In the genomic region with DNA sequence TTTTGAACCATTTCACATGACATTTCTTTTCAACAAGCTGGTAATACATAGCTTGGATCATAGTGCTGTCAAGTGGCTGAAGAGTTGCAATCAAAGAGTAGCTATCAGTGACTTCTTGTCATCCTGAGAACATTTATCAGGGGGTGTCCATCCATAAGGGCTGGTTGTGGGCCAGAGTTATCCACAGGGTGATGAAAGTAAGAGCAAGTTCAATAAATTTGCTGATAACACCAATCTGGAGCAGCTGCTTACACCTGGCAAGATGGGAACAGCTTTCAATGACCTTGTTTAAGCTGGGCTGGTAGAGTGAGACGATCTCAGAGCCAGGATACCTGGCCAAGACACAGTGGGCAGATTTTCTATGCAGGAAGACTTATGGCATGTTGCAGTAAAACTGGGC, we compare ENCODE assay signal across 33 cellular contexts.
"Had no signal": no experiment of that assay in that cellular context is flagged by ENCODE, and none has a peak within 500 bp of the region (broad histone marks: within the 10 kb centered on the region; RNA-seq: fewer than 3 reads in every experiment).

No MANE protein-coding gene starts in this region.

- H3K4me1 Mint-ChIP-seq: activated B cell treated with CpG ODN at 0.5 μM for 24 hours; activated CD4-positive, alpha-beta T cell treated with anti-CD3 and anti-CD28 coated beads, Interleukin-2, amount 10 ng/mL, durations not matched to agents 24 days and 14 days; activated naive CD8-positive, alpha-beta T cell treated with anti-CD3 and anti-CD28 coated beads for 36 hours; activated T-helper 17 cell treated with anti-CD3 and anti-CD28 coated beads, Interleukin-2, amount 50 U/mL, for 72 hours had no signal

- H3K36me3 Mint-ChIP-seq: activated CD4-positive, alpha-beta memory T cell treated with anti-CD3 and anti-CD28 coated beads for 36 hours; activated naive CD8-positive, alpha-beta T cell treated with anti-CD3 and anti-CD28 coated beads for 36 hours had no signal

- H3K27ac Mint-ChIP-seq: activated B cell treated with CpG ODN at 0.5 μM for 24 hours; activated CD4-positive, alpha-beta memory T cell treated with anti-CD3 and anti-CD28 coated beads for 36 hours; activated CD4-positive, alpha-beta T cell treated with anti-CD3 and anti-CD28 coated beads, Interleukin-2, amount 10 ng/mL, durations not matched to agents 24 days and 14 days; activated CD8-positive, alpha-beta T cell treated with anti-CD3 and anti-CD28 coated beads for 36 hours; activated naive CD4-positive, alpha-beta T cell treated with anti-CD3 and anti-CD28 coated beads for 36 hours; activated naive CD4-positive, alpha-beta T cell treated with anti-CD3 and anti-CD28 coated beads, Interleukin-2, amount 50 U/mL, for 72 hours; activated naive CD8-positive, alpha-beta T cell treated with anti-CD3 and anti-CD28 coated beads for 36 hours; activated T-cell treated with anti-CD3 and anti-CD28 coated beads, Interleukin-2, amount 50 U/mL, for 72 hours; activated T-helper 1 cell treated with anti-CD3 and anti-CD28 coated beads, Interleukin-12 subunit alpha, Interleukin-12 subunit beta, Interleukin-2, Interleukin-4 antibody, amounts not matched to agents 30 ng/mL and 10 ng/mL and 1 ng/mL, durations not matched to agents 14 hours and 24 hours and 36 hours; activated T-helper 17 cell treated with anti-CD3 and anti-CD28 coated beads, Interleukin-2, amount 50 U/mL, for 72 hours; T-helper 2 cell treated with Interferon-gamma antibody and Interleukin-4, amounts not matched to agents 5 μg/mL and 100 μg/mL, for 36 hours had no signal

- ATAC-seq: activated CD8-positive, alpha-beta T cell treated with anti-CD3 and anti-CD28 coated beads for 36 hours; activated naive CD4-positive, alpha-beta T cell treated with anti-CD3 and anti-CD28 coated beads, Interleukin-2, amount 50 U/mL, for 72 hours; activated T-cell treated with anti-CD3 and anti-CD28 coated beads, Interleukin-2, amount 50 U/mL, for 4 hours; activated T-cell treated with anti-CD3 and anti-CD28 coated beads, Interleukin-2, amount 50 U/mL, for 72 hours; activated T-helper 17 cell treated with anti-CD3 and anti-CD28 coated beads, Interleukin-2, amount 50 U/mL, for 72 hours; body of pancreas had no signal

- H3K4me3 Mint-ChIP-seq: activated B cell treated with CpG ODN at 0.5 μM for 24 hours; activated CD4-positive, alpha-beta memory T cell treated with anti-CD3 and anti-CD28 coated beads for 36 hours; activated CD4-positive, alpha-beta T cell treated with anti-CD3 and anti-CD28 coated beads, Interleukin-2, amount 10 ng/mL, durations not matched to agents 24 days and 14 days; activated CD8-positive, alpha-beta T cell treated with anti-CD3 and anti-CD28 coated beads for 36 hours; activated naive CD4-positive, alpha-beta T cell treated with anti-CD3 and anti-CD28 coated beads for 36 hours; activated naive CD8-positive, alpha-beta T cell treated with anti-CD3 and anti-CD28 coated beads for 36 hours; activated T-cell treated with anti-CD3 and anti-CD28 coated beads, Interleukin-2, amount 50 U/mL, for 4 hours; activated T-cell treated with anti-CD3 and anti-CD28 coated beads, Interleukin-2, amount 50 U/mL, for 72 hours; activated T-helper 1 cell treated with anti-CD3 and anti-CD28 coated beads, Interleukin-12 subunit alpha, Interleukin-12 subunit beta, Interleukin-2, Interleukin-4 antibody, amounts not matched to agents 30 ng/mL and 10 ng/mL and 1 ng/mL, durations not matched to agents 14 hours and 24 hours and 36 hours; activated T-helper 17 cell treated with anti-CD3 and anti-CD28 coated beads, Interleukin-2, amount 50 U/mL, for 72 hours; T-helper 2 cell treated with Interferon-gamma antibody and Interleukin-4, amounts not matched to agents 5 μg/mL and 100 μg/mL, for 36 hours had no signal

- H3K27ac ChIP-seq: adrenal gland, body of pancreas, brain microvascular endothelial cell, breast epithelium, VCaP had no signal

- H3K9me3 ChIP-seq: adrenal gland, body of pancreas, breast epithelium had no signal

- H3K27me3 Mint-ChIP-seq: activated B cell treated with CpG ODN at 0.5 μM for 24 hours; activated CD4-positive, alpha-beta T cell treated with anti-CD3 and anti-CD28 coated beads, Interleukin-2, amount 10 ng/mL, durations not matched to agents 24 days and 14 days had no signal

- H3K9me3 Mint-ChIP-seq: activated B cell treated with CpG ODN at 0.5 μM for 24 hours; activated CD4-positive, alpha-beta memory T cell treated with anti-CD3 and anti-CD28 coated beads for 36 hours; activated CD4-positive, alpha-beta T cell treated with anti-CD3 and anti-CD28 coated beads, Interleukin-2, amount 10 ng/mL, durations not matched to agents 24 days and 14 days; activated CD8-positive, alpha-beta T cell treated with anti-CD3 and anti-CD28 coated beads for 36 hours; activated naive CD4-positive, alpha-beta T cell treated with anti-CD3 and anti-CD28 coated beads for 36 hours; activated naive CD8-positive, alpha-beta T cell treated with anti-CD3 and anti-CD28 coated beads for 36 hours; activated T-cell treated with anti-CD3 and anti-CD28 coated beads, Interleukin-2, amount 50 U/mL, for 4 hours; activated T-cell treated with anti-CD3 and anti-CD28 coated beads, Interleukin-2, amount 50 U/mL, for 72 hours; activated T-helper 1 cell treated with anti-CD3 and anti-CD28 coated beads, Interleukin-12 subunit alpha, Interleukin-12 subunit beta, Interleukin-2, Interleukin-4 antibody, amounts not matched to agents 30 ng/mL and 10 ng/mL and 1 ng/mL, durations not matched to agents 14 hours and 24 hours and 36 hours; activated T-helper 17 cell treated with anti-CD3 and anti-CD28 coated beads, Interleukin-2, amount 50 U/mL, for 72 hours; T-helper 2 cell treated with Interferon-gamma antibody and Interleukin-4, amounts not matched to agents 5 μg/mL and 100 μg/mL, for 36 hours had no signal

- H3K4me3 ChIP-seq: adrenal gland, body of pancreas, breast epithelium had no signal

- H3K27me3 ChIP-seq: adrenal gland, body of pancreas, brain microvascular endothelial cell, breast epithelium had no signal

- H3K36me3 ChIP-seq: adrenal gland, brain microvascular endothelial cell, breast epithelium had no signal

- DNase-seq: activated B cell treated with CpG ODN at 0.5 μM for 24 hours; activated CD4-positive, alpha-beta memory T cell treated with anti-CD3 and anti-CD28 coated beads for 36 hours; activated CD4-positive, alpha-beta T cell treated with anti-CD3 and anti-CD28 coated beads for 4 hours; activated CD4-positive, alpha-beta T cell treated with anti-CD3 and anti-CD28 coated beads, Interleukin-2, amount 10 ng/mL, durations not matched to agents 24 days and 14 days; activated CD4-positive, alpha-beta T cell treated with anti-CD3 and anti-CD28 coated beads, Interleukin-2, amount 50 U/mL, for 1 hour; activated CD4-positive, alpha-beta T cell treated with anti-CD3 and anti-CD28 coated beads, Interleukin-2, amount 50 U/mL, for 4 hours; activated CD4-positive, CD25-positive, alpha-beta regulatory T cell treated with anti-CD3 and anti-CD28 coated beads, Interleukin-2, amount 50 U/mL, for 72 hours; activated CD8-positive, alpha-beta memory T cell treated with anti-CD3 and anti-CD28 coated beads, Interleukin-2, amount 50 U/mL, for 4 hours; activated CD8-positive, alpha-beta T cell treated with anti-CD3 and anti-CD28 coated beads for 36 hours; activated effector memory CD4-positive, alpha-beta T cell treated with anti-CD3 and anti-CD28 coated beads, Interleukin-2, amount 50 U/mL, for 16 hours; activated gamma-delta T cell treated with Interleukin-2 at 50 U/mL for 16 hours; activated naive CD4-positive, alpha-beta T cell; activated naive CD4-positive, alpha-beta T cell treated with anti-CD3 and anti-CD28 coated beads for 36 hours; activated naive CD4-positive, alpha-beta T cell treated with anti-CD3 and anti-CD28 coated beads, Interleukin-2, amount 50 U/mL, for 16 hours; activated naive CD8-positive, alpha-beta T cell treated with anti-CD3 and anti-CD28 coated beads for 36 hours; activated T-cell treated with anti-CD3 and anti-CD28 coated beads for 4 hours; activated T-cell treated with anti-CD3 and anti-CD28 coated beads, Interleukin-2, amount 50 U/mL, for 1 hour; activated T-cell treated with anti-CD3 and anti-CD28 coated beads, Interleukin-2, amount 50 U/mL, for 4 hours; activated T-cell treated with anti-CD3 and anti-CD28 coated beads, Interleukin-2, amount 50 U/mL, for 72 hours; adrenal gland; amniotic stem cell; aorta; body of pancreas; brain microvascular endothelial cell; central memory CD4-positive, alpha-beta T cell; T-helper 2 cell; T-helper 9 cell had no signal
